29 cellular contexts compared by ENCODE assay signal in genomic region chr12:106960443-106960842, GRCh38.
"Had no signal": no experiment of that assay in that cellular context is flagged by ENCODE, and none has a peak within 500 bp of the region (broad histone marks: within the 10 kb centered on the region; RNA-seq: fewer than 3 reads in every experiment).

No MANE protein-coding gene starts in this region.

- H3K27me3 ChIP-seq: body of pancreas, dorsolateral prefrontal cortex, gastrocnemius medialis, hepatocyte, stomach, thyroid gland, upper lobe of right lung had no signal

- ATAC-seq: activated naive CD4-positive, alpha-beta T cell treated with anti-CD3 and anti-CD28 coated beads, Interleukin-2, amount 50 U/mL, for 72 hours; activated T-cell treated with anti-CD3 and anti-CD28 coated beads, Interleukin-2, amount 50 U/mL, for 72 hours; body of pancreas; gastrocnemius medialis; mucosa of descending colon; natural killer cell treated with Interleukin-12 subunit alpha and Interleukin-12 subunit beta and Interleukin-15 and Interleukin-18, amount 100 ng/mL, for 72 hours; sciatic nerve; stimulated activated effector memory CD8-positive, alpha-beta T cell treated with anti-CD3 and anti-CD28 coated beads, Interleukin-12 subunit alpha, Interleukin-12 subunit beta, amount 100 ng/mL, for 72 hours; upper lobe of right lung had no signal

- H3K4me3 ChIP-seq: body of pancreas, coronary artery, gastrocnemius medialis, hepatocyte, left ventricle myocardium inferior, lung, mucosa of descending colon, skin epidermis, stomach, thyroid gland, upper lobe of right lung had no signal

- H3K9me3 Mint-ChIP-seq: activated naive CD4-positive, alpha-beta T cell treated with anti-CD3 and anti-CD28 coated beads, Interleukin-2, amount 50 U/mL, for 72 hours; activated T-cell treated with anti-CD3 and anti-CD28 coated beads, Interleukin-2, amount 50 U/mL, for 72 hours; natural killer cell treated with Interleukin-12 subunit alpha and Interleukin-12 subunit beta and Interleukin-15 and Interleukin-18, amount 100 ng/mL, for 72 hours; stimulated activated effector memory CD8-positive, alpha-beta T cell treated with anti-CD3 and anti-CD28 coated beads, Interleukin-12 subunit alpha, Interleukin-12 subunit beta, amount 100 ng/mL, for 72 hours had no signal

- H3K27me3 Mint-ChIP-seq: natural killer cell treated with Interleukin-12 subunit alpha and Interleukin-12 subunit beta and Interleukin-15 and Interleukin-18, amount 100 ng/mL, for 72 hours had no signal

- H2AFZ ChIP-seq: hepatocyte had no signal

- H3K9me3 ChIP-seq: body of pancreas, gastrocnemius medialis, left ventricle myocardium inferior, mucosa of descending colon, stomach, thyroid gland, upper lobe of right lung had no signal

- H3K27ac Mint-ChIP-seq: activated T-cell treated with anti-CD3 and anti-CD28 coated beads, Interleukin-2, amount 50 U/mL, for 72 hours; stimulated activated effector memory CD8-positive, alpha-beta T cell treated with anti-CD3 and anti-CD28 coated beads, Interleukin-12 subunit alpha, Interleukin-12 subunit beta, amount 100 ng/mL, for 72 hours had no signal

- H3K27ac ChIP-seq: body of pancreas, coronary artery, dorsolateral prefrontal cortex, gastrocnemius medialis, hepatocyte, left ventricle myocardium inferior, skin epidermis, stomach, thyroid gland, upper lobe of right lung had no signal

- H3K36me3 ChIP-seq: gastrocnemius medialis had no signal

- DNase-seq: activated CD4-positive, alpha-beta T cell treated with anti-CD3 and anti-CD28 coated beads for 4 hours; activated CD4-positive, alpha-beta T cell treated with anti-CD3 and anti-CD28 coated beads, Interleukin-2, amount 50 U/mL, for 4 hours; activated CD4-positive, CD25-positive, alpha-beta regulatory T cell; activated naive CD4-positive, alpha-beta T cell; activated T-cell treated with anti-CD3 and anti-CD28 coated beads for 4 hours; activated T-cell treated with anti-CD3 and anti-CD28 coated beads, Interleukin-2, amount 50 U/mL, for 72 hours; body of pancreas; cerebellar nuclear complex; effector memory CD4-positive, alpha-beta T cell; erythroblast; gastrocnemius medialis; glutamatergic neuron; islet precursor cell; left ventricle myocardium inferior; mucosa of descending colon; stimulated activated CD4-positive, alpha-beta T cell treated with anti-CD3 and anti-CD28 coated beads, Interleukin-4, amount 100 ng/mL, for 24 hours; stomach; T-helper 2 cell; thyroid gland; upper lobe of right lung had no signal

- H3K4me3 Mint-ChIP-seq: activated T-cell treated with anti-CD3 and anti-CD28 coated beads, Interleukin-2, amount 50 U/mL, for 72 hours; natural killer cell treated with Interleukin-12 subunit alpha and Interleukin-12 subunit beta and Interleukin-15 and Interleukin-18, amount 100 ng/mL, for 72 hours; stimulated activated effector memory CD8-positive, alpha-beta T cell treated with anti-CD3 and anti-CD28 coated beads, Interleukin-12 subunit alpha, Interleukin-12 subunit beta, amount 100 ng/mL, for 72 hours had no signal
